In genomic region chrX:54999717-55000598, GRCh38 we compare ENCODE assay signal across 8 cellular contexts. TPM values are rescaled to one million over a fixed set of nuclear protein-coding genes. Genes with fewer than 3 reads are reported as not detected.
DNase-seq lines count a peak whose midpoint lies in the region; ATAC-seq, FAIRE-seq and TF ChIP-seq lines count a peak whose summit lies in the region.

A gene with protein sequence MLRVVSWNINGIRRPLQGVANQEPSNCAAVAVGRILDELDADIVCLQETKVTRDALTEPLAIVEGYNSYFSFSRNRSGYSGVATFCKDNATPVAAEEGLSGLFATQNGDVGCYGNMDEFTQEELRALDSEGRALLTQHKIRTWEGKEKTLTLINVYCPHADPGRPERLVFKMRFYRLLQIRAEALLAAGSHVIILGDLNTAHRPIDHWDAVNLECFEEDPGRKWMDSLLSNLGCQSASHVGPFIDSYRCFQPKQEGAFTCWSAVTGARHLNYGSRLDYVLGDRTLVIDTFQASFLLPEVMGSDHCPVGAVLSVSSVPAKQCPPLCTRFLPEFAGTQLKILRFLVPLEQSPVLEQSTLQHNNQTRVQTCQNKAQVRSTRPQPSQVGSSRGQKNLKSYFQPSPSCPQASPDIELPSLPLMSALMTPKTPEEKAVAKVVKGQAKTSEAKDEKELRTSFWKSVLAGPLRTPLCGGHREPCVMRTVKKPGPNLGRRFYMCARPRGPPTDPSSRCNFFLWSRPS (plus strand): TSS chrX:55000363. CDS start chrX:55000423, 60 bp downstream.

- FAIRE-seq in H54 (lab: Jason Lieb, UNC), result no peak

- no peaks in the 10 kb centered on the region for H3F3A ChIP-seq in Loucy (ENCODE audit: low read depth)

- H3K79me2 ChIP-seq in Loucy (ENCODE audit: insufficient read depth, low read length), result peaks cover 24% of the 10 kb centered on the region

- peak within 1 kb of the TSS; percentile 87 for H2AFZ ChIP-seq in Loucy (ENCODE audit: low read length)

- H3K4me1 ChIP-seq in Loucy (ENCODE audit: insufficient read depth, low read length, poor library complexity, severe bottlenecking), result peaks cover 4% of the 10 kb centered on the region

- TF ChIP-seq CTCF in Loucy (conservative IDR thresholded peaks at IDR 0.05; ENCODE audit: low read length) (no peak), natural killer cell (IDR thresholded peaks at IDR 0.05) (no peak)

- H3K9ac ChIP-seq in Loucy (ENCODE audit: low read depth, low read length, poor library complexity, severe bottlenecking), result peak within 1 kb of the TSS; percentile 94

- peak within 1 kb of the TSS; percentile 86 for H3K4me2 ChIP-seq in Loucy (ENCODE audit: low read depth, low read length, poor library complexity, severe bottlenecking)

- H3K4me3 ChIP-seq in Loucy (ENCODE audit: low read length, poor library complexity, severe bottlenecking), result peak within 1 kb of the TSS; percentile 97

- H3K27ac Mint-ChIP-seq in natural killer cell, result peak within 1 kb of the TSS; percentile 95 to 97

- H3K4me1 Mint-ChIP-seq in natural killer cell, result peaks cover 15 to 25% of the 10 kb centered on the region in 2 donors

- H3K27me3 Mint-ChIP-seq in natural killer cell (ENCODE audit: low read depth in 2 of 2), result peaks cover 0 to 5% of the 10 kb centered on the region in 2 donors

- H3K9me3 ChIP-seq in Loucy (ENCODE audit: insufficient read depth, low read depth, low read length), result no peaks in the 10 kb centered on the region

- intact Hi-C loops in natural killer cell (cut with micrococcal nuclease), result loop anchor here (2.0 to 5.0 kb wide), 2 partner anchors 161 to 1318 kb away; no protein-coding TSS in a partner anchor

- no peaks in the 10 kb centered on the region for H3K9me3 Mint-ChIP-seq in natural killer cell

- no peaks in the 10 kb centered on the region for H3K27me3 ChIP-seq in Loucy (ENCODE audit: insufficient read depth, low read length, poor library complexity, severe bottlenecking)

- peaks cover 5% of the 10 kb centered on the region for H4K20me1 ChIP-seq in Loucy (ENCODE audit: insufficient read depth, low read length, poor library complexity, severe bottlenecking)

- H3K4me3 Mint-ChIP-seq in natural killer cell, result peak within 1 kb of the TSS; percentile 85

- DNase-seq in EL (peak; percentile 88), H54 (ENCODE audit: insufficient read length, low spot score) (peak; percentile 35), fibroblast of peridontal ligament (ENCODE audit: extremely low read depth) (peak; percentile 90), natural killer cell (peak; percentile 81)
- peak; percentile 80 for DNase-seq in activated T-helper 9 cell treated with anti-CD3 and anti-CD28 coated beads, Interleukin-2, amount 50 U/mL, for 16 hours (ENCODE audit: low read depth)
- peak; percentile 85 for DNase-seq in stimulated activated naive CD4-positive, alpha-beta T cell treated with Interleukin-2 at 50 U/mL for 16 hours (lab: John Stamatoyannopoulos, UW)

- TF ChIP-seq POLR2A in H54 (IDR thresholded peaks at IDR 0.05; ENCODE audit: low read depth, low read length), result peak; percentile 61
- peak; percentile 91 for TF ChIP-seq POLR2A in Raji (IDR thresholded peaks at IDR 0.05; ENCODE audit: insufficient read depth, low read depth, low read length)

- peaks cover 11% of the 10 kb centered on the region; the same call in 1 of the 2 replicates for H3K36me3 ChIP-seq in Loucy (ENCODE audit: insufficient read depth, low read length)

- H3K36me3 Mint-ChIP-seq in natural killer cell, result no peaks in the 10 kb centered on the region

- no peaks in the 10 kb centered on the region for H3K9me2 ChIP-seq in Loucy (replicated peaks; ENCODE audit: low read depth, low read length)

- ATAC-seq in natural killer cell, result peak; percentile 93 to 97 (median 94)

RNA-seq across cellular contexts. Expression of the gene that starts here (rescaled TPM):
- 10 to 100 TPM; 11.5 to 13.3 (median 12.4) TPM for total RNA-seq in natural killer cell

Comparison
In these comparisons a context has a peak if more than half of its experiments do, and no peak if none do; other contexts are left out.
1. Peak in every context shown above with its lines: DNase-seq, ATAC-seq and H3K4me3 ChIP-seq.
2. DNase-seq: peak in every context shown above with its lines; median percentile 90 in fibroblast of peridontal ligament; 88 in EL; 85 in stimulated activated naive CD4-positive, alpha-beta T cell treated with Interleukin-2 at 50 U/mL for 16 hours; 81 in natural killer cell; 80 in activated T-helper 9 cell treated with anti-CD3 and anti-CD28 coated beads, Interleukin-2, amount 50 U/mL, for 16 hours; 35 in H54.